ENCODE assay signal across 21 cellular contexts in genomic region chr2:158305501-158305900, GRCh38.
DNase-seq lines count a peak whose midpoint lies in the region; ATAC-seq and TF ChIP-seq lines count a peak whose summit lies in the region.
"Had no signal": no experiment of that assay in that cellular context is flagged by ENCODE, and none has a peak within 500 bp of the region (broad histone marks: within the 10 kb centered on the region; RNA-seq: fewer than 3 reads in every experiment).

No MANE protein-coding gene starts in this region.

- H3K27ac ChIP-seq in neutrophil (peak overlapping the region; percentile 63), upper lobe of right lung (no peak overlapping the region)
- H3K27ac ChIP-seq: Peyer's patch had no signal

- H3K36me3 ChIP-seq in neutrophil = no peaks in the 10 kb centered on the region
- H3K36me3 ChIP-seq in upper lobe of right lung = no peaks in the 10 kb centered on the region
- H3K36me3 ChIP-seq: HAP-1, Peyer's patch had no signal

- ATAC-seq in upper lobe of right lung = no peak
- ATAC-seq: GM23338, SK-N-SH treated with all-trans-retinoic acid at 6 μM for 48 hours had no signal

- H3K4me3 ChIP-seq in neutrophil (ENCODE audit: low read depth in 1 of 2, low read length in 1 of 2) (no peak overlapping the region), upper lobe of right lung (no peak overlapping the region)
- H3K4me3 ChIP-seq: GM23338, HAP-1, Peyer's patch had no signal

- H3K27me3 ChIP-seq in neutrophil = no peaks in the 10 kb centered on the region
- no peaks in the 10 kb centered on the region for H3K27me3 ChIP-seq in upper lobe of right lung
- H3K27me3 ChIP-seq: Peyer's patch had no signal

- intact Hi-C loops in upper lobe of right lung (cut with DNase I) = no loop called here

- TF ChIP-seq CTCF in neutrophil (IDR thresholded peaks at IDR 0.05) (no peak), upper lobe of right lung (IDR thresholded peaks at IDR 0.05) (no peak)

- no peaks in the 10 kb centered on the region for H3K9me3 ChIP-seq in neutrophil
- H3K9me3 ChIP-seq in upper lobe of right lung = no peaks in the 10 kb centered on the region
- H3K9me3 ChIP-seq: Caco-2, HAP-1, Peyer's patch had no signal

- H3K4me1 ChIP-seq in neutrophil (ENCODE audit: control insufficient read depth in 1 of 2, insufficient read depth in 1 of 2, low read depth in 1 of 2, low read length in 1 of 2) = peaks cover 24 to 27% of the 10 kb centered on the region in 2 experiments
- H3K4me1 ChIP-seq in upper lobe of right lung = no peaks in the 10 kb centered on the region
- H3K4me1 ChIP-seq: Caco-2, Peyer's patch had no signal

- DNase-seq in AG20443 (ENCODE audit: low spot score) = peak; percentile 21
- DNase-seq in HT1080 (ENCODE audit: low read depth) = peak; percentile 38
- DNase-seq in fibroblast of gingiva (ENCODE audit: low read depth) = peak; percentile 50
- DNase-seq in COR-L47 (lab: John Stamatoyannopoulos, UW) = no peak
- no peak for DNase-seq in upper lobe of right lung
- no peak for DNase-seq in activated naive CD4-positive, alpha-beta T cell treated with Interleukin-2 at 50 U/mL for 16 hours
- DNase-seq: Caco-2; CD4-positive, alpha-beta T cell; DMS 273 treated with DMSO at 0.1 percent for 48 hours; DMS79 treated with DMSO at 0.1 percent for 48 hours; NCI-H1694; NCI-H2081; NCI-H2171; NCI-H345; NCI-H524; NCI-H82; Peyer's patch had no signal

Comparison
In these comparisons a context has a peak if more than half of its experiments do, and no peak if none do; other contexts are left out.
1. DNase-seq: peak in AG20443 (single experiment), HT1080 (single experiment) and fibroblast of gingiva (single experiment); none in COR-L47 (single experiment), upper lobe of right lung (single experiment) and activated naive CD4-positive, alpha-beta T cell treated with Interleukin-2 at 50 U/mL for 16 hours (single experiment).